In the genomic region with DNA sequence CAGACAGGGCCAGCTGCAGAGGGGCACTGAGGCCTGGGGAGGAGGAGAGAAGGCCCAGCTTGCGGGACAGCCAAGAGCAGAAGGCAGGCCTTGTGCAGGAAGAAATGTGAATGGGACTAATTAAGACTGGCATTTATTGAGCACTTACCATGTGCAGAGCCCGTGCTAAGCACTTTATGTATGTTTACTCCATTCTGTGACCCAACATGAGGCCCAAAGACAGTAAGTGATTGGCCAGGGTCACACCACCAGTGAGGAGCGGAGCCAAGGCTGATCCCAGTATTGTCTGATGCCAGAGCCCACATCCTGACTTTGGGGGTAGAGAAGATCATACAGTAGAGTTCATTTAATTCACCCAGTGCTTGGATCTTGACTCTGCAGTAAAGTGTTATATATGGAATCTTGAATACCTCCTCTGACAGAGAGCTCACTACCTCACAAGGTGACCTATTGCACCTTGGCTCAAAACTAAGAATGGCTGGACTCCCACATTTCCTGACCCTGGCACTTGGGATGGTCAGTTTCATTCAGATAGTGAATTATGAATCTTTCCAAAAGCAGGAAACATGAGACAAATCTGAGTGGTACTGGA, we compare ENCODE assay signal across 20 cellular contexts. TPM values are rescaled to one million over a fixed set of nuclear protein-coding genes. Genes with fewer than 3 reads are reported as not detected.
"Had no signal": no experiment of that assay in that cellular context is flagged by ENCODE, and none has a peak within 500 bp of the region (broad histone marks: within the 10 kb centered on the region; RNA-seq: fewer than 3 reads in every experiment).

No MANE protein-coding gene starts in this region.

- H3K36me3 ChIP-seq: uterus had no signal

- H3K4me1 ChIP-seq: left ventricle myocardium inferior, parathyroid adenoma, sigmoid colon, testis, uterus had no signal

- H3K9me3 ChIP-seq: left ventricle myocardium inferior, sigmoid colon, testis, uterus had no signal

- ATAC-seq: activated CD4-positive, CD25-positive, alpha-beta regulatory T cell treated with anti-CD3 and anti-CD28 coated beads, Interleukin-2, amount 50 U/mL, for 24 hours; activated CD8-positive, alpha-beta memory T cell treated with anti-CD3 and anti-CD28 coated beads, Interleukin-2, amount 10 ng/mL, durations not matched to agents 7 days and 5 days; activated CD8-positive, alpha-beta T cell treated with anti-CD3 and anti-CD28 coated beads for 36 hours; stimulated activated naive B cell treated with anti-CD40 and anti-IgM and Interleukin-4, amounts not matched to agents 10 μg/mL and 1 μg/mL and 100 μg/mL, for 72 hours had no signal

- H3K27me3 ChIP-seq: sigmoid colon, testis, uterus had no signal

- H3K79me2 ChIP-seq: parathyroid adenoma had no signal

- H3K4me3 ChIP-seq: left ventricle myocardium inferior, sigmoid colon, smooth muscle cell, testis, uterus had no signal

- H3K9ac ChIP-seq: parathyroid adenoma had no signal

- H3K27ac ChIP-seq: left ventricle myocardium inferior, parathyroid adenoma, sigmoid colon, testis, uterus, VCaP had no signal

- DNase-seq: activated CD4-positive, alpha-beta T cell treated with anti-CD3 and anti-CD28 coated beads, Interleukin-2, amount 10 ng/mL, durations not matched to agents 24 days and 14 days; activated CD8-positive, alpha-beta memory T cell treated with anti-CD3 and anti-CD28 coated beads, Interleukin-2, amount 10 ng/mL, durations not matched to agents 7 days and 5 days; activated CD8-positive, alpha-beta T cell treated with anti-CD3 and anti-CD28 coated beads for 36 hours; activated gamma-delta T cell; activated naive CD4-positive, alpha-beta T cell treated with anti-CD3 and anti-CD28 coated beads, Interleukin-2, amount 50 U/mL, for 16 hours; activated T-cell treated with anti-CD3 and anti-CD28 coated beads for 4 hours; foreskin melanocyte; hippocampal formation; left ventricle myocardium inferior; mammary epithelial cell; midbrain; sigmoid colon; stimulated activated CD4-positive, alpha-beta T cell treated with anti-CD3 and anti-CD28 coated beads, Interleukin-15, amount 100 ng/mL, for 24 hours; stimulated activated naive B cell treated with anti-CD40 and anti-IgM and Interleukin-4, amounts not matched to agents 10 μg/mL and 1 μg/mL and 100 μg/mL, for 72 hours; testis; uterus had no signal

- H2AFZ ChIP-seq: parathyroid adenoma had no signal

- H3K4me2 ChIP-seq: smooth muscle cell had no signal

RNA-seq across cellular contexts. Expression of gene DRC7, which starts 54.6 kb away (rescaled TPM):
- polyA plus RNA-seq: sigmoid colon, smooth muscle cell had no signal
